In genomic region chr20:32190608-32191415, GRCh38 we compare ENCODE assay signal across 8 cellular contexts. TPM values are rescaled to one million over a fixed set of nuclear protein-coding genes. Genes with fewer than 3 reads are reported as not detected.
DNase-seq lines count a peak whose midpoint lies in the region; ATAC-seq and TF ChIP-seq lines count a peak whose summit lies in the region.

No MANE protein-coding gene starts in this region.

- no peaks in the 10 kb centered on the region for H3K36me3 ChIP-seq in body of pancreas (replicated peaks in 1 of 2; ENCODE audit: insufficient read depth in 1 of 2, low read depth in 2 of 2)
- peaks cover 0 to 1% of the 10 kb centered on the region in 2 donors for H3K36me3 ChIP-seq in aorta (ENCODE audit: control insufficient read depth in 1 of 2, insufficient read depth in 2 of 2, low read length in 1 of 2)

- peak overlapping the region; percentile 80 for H3K4me3 Mint-ChIP-seq in mesothelial cell of epicardium

- intact Hi-C loops in body of pancreas (cut with DNase I) = no loop called here
- intact Hi-C loops in aorta (cut with DNase I) = no loop called here

- ATAC-seq in body of pancreas = no peak
- ATAC-seq in aorta (ENCODE audit: low FRiP score) = no peak
- ATAC-seq in GM21717 (IDR thresholded peaks at IDR 0.05; ENCODE audit: unreplicated experiment) = no peak
- ATAC-seq in GM19397 (IDR thresholded peaks at IDR 0.05; ENCODE audit: unreplicated experiment) = no peak

- H3K4me1 ChIP-seq in body of pancreas (peaks cover 46% of the 10 kb centered on the region), aorta (ENCODE audit: control insufficient read depth in 1 of 2, insufficient read depth in 2 of 2, low read length in 2 of 2) (no peaks in the 10 kb centered on the region)

- peaks cover 14% of the 10 kb centered on the region for H3K36me3 Mint-ChIP-seq in mesothelial cell of epicardium

- H3K27ac ChIP-seq in body of pancreas (peak overlapping the region; percentile 28 to 68 (median 56)), aorta (ENCODE audit: low read depth in 1 of 2, low read length in 2 of 2) (peak overlapping the region; percentile 25 to 62)

- H3K4me3 ChIP-seq in body of pancreas = no peak overlapping the region
- H3K4me3 ChIP-seq in aorta (ENCODE audit: low read length in 2 of 2) = peak overlapping the region in 1 of 2 donors; percentile 74

- no peaks in the 10 kb centered on the region for H3K27me3 ChIP-seq in body of pancreas
- no peaks in the 10 kb centered on the region for H3K27me3 ChIP-seq in aorta (ENCODE audit: control insufficient read depth in 1 of 2, insufficient read depth in 2 of 2, low read length in 1 of 2)

- no peak for TF ChIP-seq CTCF in body of pancreas (IDR thresholded peaks at IDR 0.05)
- no peak for TF ChIP-seq CTCF in mesothelial cell of epicardium (IDR thresholded peaks at IDR 0.05; ENCODE audit: unreplicated experiment)

- peak overlapping the region; percentile 47 for H3K27ac Mint-ChIP-seq in mesothelial cell of epicardium

- DNase-seq in stimulated activated CD4-positive, alpha-beta T cell treated with anti-CD3 and anti-CD28 coated beads, Interleukin-15, amount 100 ng/mL, for 24 hours = peak; percentile 28
- no peak for DNase-seq in stimulated activated CD4-positive, alpha-beta T cell treated with anti-CD3 and anti-CD28 coated beads, Interleukin-12 subunit alpha, Interleukin-12 subunit beta, amount 100 ng/mL, for 4 hours
- DNase-seq in body of pancreas (no peak), mesothelial cell of epicardium (ENCODE audit: low spot score in 2 of 2, unreplicated experiment in 2 of 2) (no peak), aorta (no peak), NCI-H128 (lab: John Stamatoyannopoulos, UW; ENCODE audit: unreplicated experiment) (no peak)

- H3K4me1 Mint-ChIP-seq in mesothelial cell of epicardium = peaks cover 27% of the 10 kb centered on the region

- no peak for TF ChIP-seq POLR2A in body of pancreas (IDR thresholded peaks at IDR 0.05)

- WGBS in body of pancreas, 2 donors = 65 to 78% methylated on average over 13 to 14 of the region's 14 CpGs
- 33% methylated on average over 14 of the region's 14 CpGs for WGBS in aorta, 2 donors

- H3K9me3 Mint-ChIP-seq in mesothelial cell of epicardium = no peaks in the 10 kb centered on the region

- no peaks in the 10 kb centered on the region for H3K27me3 Mint-ChIP-seq in mesothelial cell of epicardium (ENCODE audit: low read depth)

- H3K9me3 ChIP-seq in body of pancreas (no peaks in the 10 kb centered on the region), aorta (ENCODE audit: control insufficient read depth, low read length) (no peaks in the 10 kb centered on the region)

RNA-seq across cellular contexts. Expression of gene PLAGL2, which starts 16.7 kb away (rescaled TPM):
- total RNA-seq in body of pancreas (1 to 10 TPM; 4.6 to 5.2 TPM), mesothelial cell of epicardium (37.4 to 38.1 TPM (median 37.8 TPM) in 3 replicates), aorta (1 to 10 TPM; 8.2 to 9.8 TPM)
- polyA plus RNA-seq in aorta = 1 to 10 TPM; 1.8 to 2.3 TPM

RNA-seq across cellular contexts. Expression of gene POFUT1, which starts 16.9 kb away (rescaled TPM):
- total RNA-seq in body of pancreas (10 to 100 TPM; 12.2 to 23.6 TPM), mesothelial cell of epicardium (43.7 to 46.3 TPM (median 45.3 TPM) in 3 replicates), aorta (10 to 100 TPM; 29.8 to 35.2 TPM)
- polyA plus RNA-seq in aorta = 10 to 100 TPM; 10.6 to 16.5 TPM
